In genomic region chr15:98518823-98519561, GRCh38 we compare ENCODE assay signal across 8 cellular contexts.
DNase-seq lines count a peak whose midpoint lies in the region; ATAC-seq and TF ChIP-seq lines count a peak whose summit lies in the region.

No MANE protein-coding gene starts in this region.

- peaks cover 5% of the 10 kb centered on the region for H3K4me1 Mint-ChIP-seq in activated CD4-positive, alpha-beta T cell treated with anti-CD3 and anti-CD28 coated beads, Interleukin-2, amount 10 ng/mL, durations not matched to agents 24 days and 14 days
- no peaks in the 10 kb centered on the region for H3K4me1 Mint-ChIP-seq in memory B cell

- peak; percentile 57 for DNase-seq in GM19240 (ENCODE audit: insufficient read length, low spot score)
- DNase-seq in NCI-H524 (lab: John Stamatoyannopoulos, UW): peak; percentile 73 to 87
- DNase-seq in activated CD4-positive, alpha-beta T cell treated with anti-CD3 and anti-CD28 coated beads, Interleukin-2, amount 10 ng/mL, durations not matched to agents 24 days and 14 days: peak; percentile 83
- peak; percentile 17 for DNase-seq in effector CD4-positive, alpha-beta T cell
- peak; percentile 35 to 51 for DNase-seq in memory B cell (ENCODE audit: low spot score in 2 of 2)
- peak; percentile 2 for DNase-seq in stimulated activated CD8-positive, alpha-beta memory T cell treated with anti-CD3 and anti-CD28 coated beads, Interleukin-7, amount 100 ng/mL, for 24 hours (ENCODE audit: low read depth)

- no peaks in the 10 kb centered on the region for H3K36me3 Mint-ChIP-seq in activated CD4-positive, alpha-beta T cell treated with anti-CD3 and anti-CD28 coated beads, Interleukin-2, amount 10 ng/mL, durations not matched to agents 24 days and 14 days (ENCODE audit: low read depth)
- H3K36me3 Mint-ChIP-seq in memory B cell: no peaks in the 10 kb centered on the region

- H3K27ac ChIP-seq in C4-2B: no peak overlapping the region

- ATAC-seq in HG03439 (IDR thresholded peaks at IDR 0.05; ENCODE audit: unreplicated experiment) (peak; percentile 81), memory B cell (ENCODE audit: low read depth) (peak; percentile 76)

- no peaks in the 10 kb centered on the region for H3K9me3 Mint-ChIP-seq in activated CD4-positive, alpha-beta T cell treated with anti-CD3 and anti-CD28 coated beads, Interleukin-2, amount 10 ng/mL, durations not matched to agents 24 days and 14 days
- no peaks in the 10 kb centered on the region for H3K9me3 Mint-ChIP-seq in memory B cell

- no peak overlapping the region for H3K4me3 Mint-ChIP-seq in activated CD4-positive, alpha-beta T cell treated with anti-CD3 and anti-CD28 coated beads, Interleukin-2, amount 10 ng/mL, durations not matched to agents 24 days and 14 days
- H3K4me3 Mint-ChIP-seq in memory B cell: no peak overlapping the region

- peaks cover 4% of the 10 kb centered on the region for H3K27me3 Mint-ChIP-seq in activated CD4-positive, alpha-beta T cell treated with anti-CD3 and anti-CD28 coated beads, Interleukin-2, amount 10 ng/mL, durations not matched to agents 24 days and 14 days
- H3K27me3 Mint-ChIP-seq in memory B cell: no peaks in the 10 kb centered on the region

- H3K27ac Mint-ChIP-seq in activated CD4-positive, alpha-beta T cell treated with anti-CD3 and anti-CD28 coated beads, Interleukin-2, amount 10 ng/mL, durations not matched to agents 24 days and 14 days: no peak overlapping the region
- H3K27ac Mint-ChIP-seq in memory B cell: no peak overlapping the region

- TF ChIP-seq CTCF in C4-2B (conservative IDR thresholded peaks at IDR 0.05): peak; percentile 94

- intact Hi-C loops in activated CD4-positive, alpha-beta T cell treated with anti-CD3 and anti-CD28 coated beads, Interleukin-2, amount 10 ng/mL, durations not matched to agents 24 days and 14 days (cut with micrococcal nuclease): loop anchor here (1.0 to 5.0 kb wide), 5 partner anchors 128 to 557 kb away; no protein-coding TSS in a partner anchor

Comparison
In these comparisons a context has a peak if more than half of its experiments do, and no peak if none do; other contexts are left out.
1. DNase-seq: peak in every context shown above with its lines; median percentile 83 in activated CD4-positive, alpha-beta T cell treated with anti-CD3 and anti-CD28 coated beads, Interleukin-2, amount 10 ng/mL, durations not matched to agents 24 days and 14 days; 80 in NCI-H524; 57 in GM19240; 43 in memory B cell; 17 in effector CD4-positive, alpha-beta T cell; 2 in stimulated activated CD8-positive, alpha-beta memory T cell treated with anti-CD3 and anti-CD28 coated beads, Interleukin-7, amount 100 ng/mL, for 24 hours.